Comparison of ENCODE assay signal across 16 cellular contexts in the genomic region with DNA sequence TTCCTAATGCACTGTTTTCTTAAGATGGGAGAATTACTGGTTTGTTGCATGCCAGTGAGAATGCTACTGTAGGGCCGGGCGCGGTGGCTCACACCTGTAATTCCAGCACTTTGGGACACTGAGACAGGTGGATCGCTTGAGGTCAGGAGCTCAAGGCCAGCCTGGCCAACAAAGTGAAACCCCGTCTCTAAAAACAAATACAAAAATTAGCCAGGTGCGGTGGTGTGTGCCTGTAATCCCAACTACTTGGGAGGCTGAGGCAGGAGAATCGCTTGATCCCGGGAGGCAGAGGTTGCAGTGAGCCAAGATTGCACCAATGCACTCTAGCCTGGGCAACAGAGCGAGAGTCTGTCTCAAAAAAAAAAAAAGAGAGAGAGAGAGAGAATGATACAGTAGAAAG. TPM values are rescaled to one million over a fixed set of nuclear protein-coding genes. Genes with fewer than 3 reads are reported as not detected.
DNase-seq lines count a peak whose midpoint lies in the region; TF ChIP-seq lines count a peak whose summit lies in the region.
"Not testable (repeated sequence)": the region's sequence is repeated elsewhere in the genome, so short reads cannot be mapped to it uniquely, and the experiment has no call there.
"Had no signal": no experiment of that assay in that cellular context is flagged by ENCODE, and none has a peak within 500 bp of the region (broad histone marks: within the 10 kb centered on the region; RNA-seq: fewer than 3 reads in every experiment).

No MANE protein-coding gene starts in this region.

- H3F3A ChIP-seq in PC-9 (ENCODE audit: insufficient read depth, low read depth): peaks cover 25% of the 10 kb centered on the region
- not testable (repeated sequence) for H3F3A ChIP-seq in smooth muscle cell (ENCODE audit: low read depth)

- not testable (repeated sequence) for H3K9me2 ChIP-seq in PC-9 (ENCODE audit: insufficient read depth)

- H3K4me1 ChIP-seq in PC-9 (replicated peaks; ENCODE audit: insufficient read depth) (peaks cover 38% of the 10 kb centered on the region), mammary epithelial cell (ENCODE audit: insufficient read depth, low read length) (peaks cover 28% of the 10 kb centered on the region)
- H3K4me1 ChIP-seq in esophagus muscularis mucosa; smooth muscle cell (ENCODE audit: low read depth): not testable (repeated sequence)

- TF ChIP-seq EP300 in esophagus muscularis mucosa (IDR thresholded peaks at IDR 0.05): not testable (repeated sequence)

- H3K36me3 ChIP-seq in PC-9 (ENCODE audit: low read depth); mammary epithelial cell (ENCODE audit: insufficient read depth, low read length); esophagus muscularis mucosa; smooth muscle cell (ENCODE audit: low read depth): not testable (repeated sequence)

- CTCF ChIA-PET in PC-9 (lab: Charles Lee): interaction anchor here (1.3 kb wide), 1 partner anchor 75 kb away, joined by 5 read pairs; no protein-coding TSS in a partner anchor
- CTCF ChIA-PET in mammary epithelial cell (lab: Charles Lee; ENCODE audit: low non-redundant PET): not testable (repeated sequence)

- H3K9ac ChIP-seq in mammary epithelial cell (ENCODE audit: insufficient read depth, low read length): peak overlapping the region; percentile 36
- H3K9ac ChIP-seq in smooth muscle cell (ENCODE audit: low read depth): not testable (repeated sequence)

- H3K27me3 ChIP-seq in PC-9 (ENCODE audit: insufficient read depth, low read depth); mammary epithelial cell (ENCODE audit: insufficient read depth, low read length); esophagus muscularis mucosa; smooth muscle cell (ENCODE audit: low read depth): not testable (repeated sequence)

- H3K27ac ChIP-seq in 22Rv1: peak overlapping the region; percentile 80
- H3K27ac ChIP-seq in PC-9: peak overlapping the region; percentile 80
- H3K27ac ChIP-seq in mammary epithelial cell (ENCODE audit: insufficient read depth, low read depth, low read length): peak overlapping the region; percentile 50
- H3K27ac ChIP-seq in esophagus muscularis mucosa (replicated peaks in 1 of 4); smooth muscle cell (ENCODE audit: low read depth): not testable (repeated sequence)

- dilution Hi-C loops in mammary epithelial cell (cut with HindIII; ENCODE audit: low sequenced_read_pairs): loop anchor here (5.0 to 10.0 kb wide), 2 partner anchors 48 to 60 kb away; partner anchors contain the start of gene CCL17

- TF ChIP-seq POLR2A in esophagus muscularis mucosa (IDR thresholded peaks at IDR 0.05; ENCODE audit: low read depth): not testable (repeated sequence)

- not testable (repeated sequence) for H3K9me3 ChIP-seq in PC-9 (ENCODE audit: insufficient read depth, low read depth); mammary epithelial cell (replicated peaks; ENCODE audit: insufficient read depth, low read length); esophagus muscularis mucosa; smooth muscle cell (replicated peaks; ENCODE audit: low read depth)

- BruUV-seq in PC-9 (replicated peaks; lab: Mats Ljungman, UMichigan); mammary epithelial cell (replicated peaks; lab: Mats Ljungman, UMichigan): not testable (repeated sequence)

- TF ChIP-seq CTCF in 22Rv1 (IDR thresholded peaks at IDR 0.05); PC-9 (conservative IDR thresholded peaks at IDR 0.05); mammary epithelial cell (conservative IDR thresholded peaks at IDR 0.05 in 1 of 2, IDR thresholded peaks at IDR 0.05 in 1 of 2; ENCODE audit: extremely low read depth in 1 of 2, insufficient read depth in 1 of 2, low read depth in 1 of 2, low read length in 2 of 2); esophagus muscularis mucosa (IDR thresholded peaks at IDR 0.05); smooth muscle cell (IDR thresholded peaks at IDR 0.05; ENCODE audit: borderline replicate concordance, insufficient read depth, poor library complexity, severe bottlenecking): not testable (repeated sequence)

- H3K79me2 ChIP-seq in PC-9 (ENCODE audit: low read depth); mammary epithelial cell (ENCODE audit: insufficient read depth, low read length); smooth muscle cell (ENCODE audit: low read depth): not testable (repeated sequence)

- peaks cover 56% of the 10 kb centered on the region for H3K4me1 Mint-ChIP-seq in stimulated activated naive CD8-positive, alpha-beta T cell treated with anti-CD3 and anti-CD28 coated beads, Interleukin-15, Interleukin-2, amounts not matched to agents 100 ng/mL and 50 ng/mL, for 24 hours (ENCODE audit: low read depth)

- H2AFZ ChIP-seq in PC-9; smooth muscle cell (ENCODE audit: low read depth): not testable (repeated sequence)
- peak overlapping the region; percentile 6 for H2AFZ ChIP-seq in mammary epithelial cell (ENCODE audit: low read depth, low read length)

- peaks cover 50% of the 10 kb centered on the region for H3K27me3 Mint-ChIP-seq in stimulated activated naive CD8-positive, alpha-beta T cell treated with anti-CD3 and anti-CD28 coated beads, Interleukin-15, Interleukin-2, amounts not matched to agents 100 ng/mL and 50 ng/mL, for 24 hours

- peak overlapping the region; percentile 0; the same call in 1 of the 2 replicates for H3K4me3 ChIP-seq in PC-9
- not testable (repeated sequence) for H3K4me3 ChIP-seq in mammary epithelial cell (replicated peaks in 1 of 3; ENCODE audit: insufficient read depth in 1 of 3, low read depth in 2 of 3, low read length in 3 of 3); esophagus muscularis mucosa; smooth muscle cell

- intact Hi-C loops in PC-9 (cut with micrococcal nuclease; ENCODE audit: unreplicated experiment); mammary epithelial cell (cut with micrococcal nuclease); esophagus muscularis mucosa (cut with DNase I): not testable (repeated sequence)

- not testable (repeated sequence) for H4K20me1 ChIP-seq in PC-9 (ENCODE audit: insufficient read depth); mammary epithelial cell (ENCODE audit: insufficient read depth, low read length); smooth muscle cell (ENCODE audit: low read depth)

- peak overlapping the region; percentile 2 for H3K27ac Mint-ChIP-seq in stimulated activated naive CD8-positive, alpha-beta T cell treated with anti-CD3 and anti-CD28 coated beads, Interleukin-15, Interleukin-2, amounts not matched to agents 100 ng/mL and 50 ng/mL, for 24 hours

- POLR2A ChIA-PET in PC-9 (lab: Charles Lee; ENCODE audit: unreplicated experiment): interaction anchor here (0.7 kb wide), 1 partner anchor 49 kb away, joined by 6 read pairs; no protein-coding TSS in a partner anchor

- not testable (repeated sequence) for DNase-seq in PC-9; mammary epithelial cell; smooth muscle cell (lab: John Stamatoyannopoulos, UW; ENCODE audit: unreplicated experiment)
- DNase-seq in esophagus muscularis mucosa (ENCODE audit: extremely low spot score) (peak; percentile 70), mesenteric fat pad (ENCODE audit: low spot score) (peak; percentile 18)

- in situ Hi-C loops in mammary epithelial cell (cut with MboI; ENCODE audit: low sequenced_read_pairs in 2 of 2): not testable (repeated sequence)

- not testable (repeated sequence) for H3K9me3 Mint-ChIP-seq in stimulated activated naive CD8-positive, alpha-beta T cell treated with anti-CD3 and anti-CD28 coated beads, Interleukin-15, Interleukin-2, amounts not matched to agents 100 ng/mL and 50 ng/mL, for 24 hours

- 95% methylated on average over 8 of the region's 9 CpGs for WGBS in mammary epithelial cell (ENCODE audit: low coverage, missing lambda C conversion rate)
- 97% methylated on average over 9 of the region's 9 CpGs for WGBS in esophagus muscularis mucosa
- 96% methylated on average over 9 of the region's 9 CpGs for WGBS in smooth muscle cell (ENCODE audit: low lambda C conversion rate)

- H3K4me2 ChIP-seq in PC-9 (peak overlapping the region; percentile 57), smooth muscle cell (peak overlapping the region; percentile 60)
- H3K4me2 ChIP-seq in mammary epithelial cell (ENCODE audit: insufficient read depth, low read depth, low read length): not testable (repeated sequence)

- H3K36me3 Mint-ChIP-seq in stimulated activated naive CD8-positive, alpha-beta T cell treated with anti-CD3 and anti-CD28 coated beads, Interleukin-15, Interleukin-2, amounts not matched to agents 100 ng/mL and 50 ng/mL, for 24 hours (ENCODE audit: low read depth): not testable (repeated sequence)

- H3K4me3 Mint-ChIP-seq in stimulated activated naive CD8-positive, alpha-beta T cell treated with anti-CD3 and anti-CD28 coated beads, Interleukin-15, Interleukin-2, amounts not matched to agents 100 ng/mL and 50 ng/mL, for 24 hours: not testable (repeated sequence)

RNA-seq across cellular contexts. Expression of gene CCL22, which starts 16.0 kb away (rescaled TPM):
- total RNA-seq in PC-9 (2021): 0.24 and 0.35 TPM in 2 replicates
- under 1 TPM in 1 of 2 donors, not detected in 1; 0.17 TPM for total RNA-seq in mammary epithelial cell
- polyA plus RNA-seq in mammary epithelial cell: 0.02 TPM
- not detected for polyA minus RNA-seq in mammary epithelial cell
- total RNA-seq in esophagus muscularis mucosa: not detected
- total RNA-seq in mesenteric fat pad: not detected
- total RNA-seq in smooth muscle cell: not detected in 2 replicates
- polyA plus RNA-seq in smooth muscle cell: not detected in 2 replicates
- total RNA-seq: CD4-positive, alpha-beta T cell; Daoy; G401; GM23338; H4; H9 had no signal
- polyA plus RNA-seq: A549; CD8-positive, alpha-beta memory T cell had no signal

RNA-seq across cellular contexts. Expression of gene CX3CL1, which starts 29.7 kb away (rescaled TPM):
- not detected in 2 replicates for total RNA-seq in PC-9 (2021)
- 10 to 100 TPM in 1 of 2 donors, 1 to 10 TPM in 1; 1.2 to 11.2 TPM for total RNA-seq in mammary epithelial cell
- polyA plus RNA-seq in mammary epithelial cell: 5.9 TPM
- polyA minus RNA-seq in mammary epithelial cell: 6.0 TPM
- 10 to 100 TPM; 26.8 to 40.4 (median 29.9) TPM for total RNA-seq in esophagus muscularis mucosa
- 14.6 TPM for total RNA-seq in mesenteric fat pad
- 2.2 and 4.0 TPM in 2 replicates for total RNA-seq in smooth muscle cell
- 2.8 and 5.4 TPM in 2 replicates for polyA plus RNA-seq in smooth muscle cell
- total RNA-seq: CD4-positive, alpha-beta T cell; CD8-positive, alpha-beta memory T cell; G401 had no signal
- polyA plus RNA-seq: CD14-positive monocyte; CD8-positive, alpha-beta memory T cell had no signal

RNA-seq across cellular contexts. Expression of gene PLLP, which starts 58.1 kb away (rescaled TPM):
- 1.8 and 2.8 TPM in 2 replicates for total RNA-seq in PC-9 (2021)
- total RNA-seq in mammary epithelial cell: 1 to 10 TPM; 1.7 to 2.2 TPM
- 6.3 TPM for polyA plus RNA-seq in mammary epithelial cell
- polyA minus RNA-seq in mammary epithelial cell: 10.4 TPM
- total RNA-seq in esophagus muscularis mucosa: 10 to 100 TPM in 1 of 4 donors, 1 to 10 TPM in 3; 3.6 to 10.7 (median 6.4) TPM
- 1.8 TPM for total RNA-seq in mesenteric fat pad
- total RNA-seq in smooth muscle cell: 0.81 TPM in 1 of 2 replicates, not detected in the other
- polyA plus RNA-seq in smooth muscle cell: 0.33 and 0.59 TPM in 2 replicates
